8 cellular contexts compared by ENCODE assay signal in the genomic region with DNA sequence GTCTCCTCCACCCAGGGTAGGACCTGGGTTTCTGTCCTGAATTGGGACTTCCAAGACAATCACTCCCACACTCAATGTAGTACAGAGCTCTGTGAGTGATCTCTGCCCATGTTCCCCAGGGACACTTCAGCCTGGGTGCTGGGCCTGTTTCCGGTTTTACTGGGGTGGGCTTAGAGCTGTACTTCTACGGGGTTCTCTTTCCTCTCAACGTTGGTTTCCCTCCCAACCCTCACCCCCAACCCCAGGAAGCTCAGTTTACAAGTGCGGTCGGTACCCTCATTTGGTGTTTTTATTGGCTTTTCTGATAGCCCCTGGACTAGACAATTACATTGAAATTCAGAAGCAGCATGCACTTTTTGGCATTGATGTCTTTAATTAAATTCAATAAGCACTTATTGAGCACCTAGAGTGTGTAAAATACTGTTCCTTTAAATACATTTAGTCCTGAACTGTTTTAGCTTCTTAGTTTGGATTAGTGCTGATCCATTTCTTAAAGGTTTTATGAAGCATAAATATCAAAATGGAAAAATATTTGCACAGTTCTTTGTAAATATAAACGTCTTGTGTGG. TPM values are rescaled to one million over a fixed set of nuclear protein-coding genes. Genes with fewer than 3 reads are reported as not detected.
DNase-seq lines count a peak whose midpoint lies in the region; ATAC-seq and TF ChIP-seq lines count a peak whose summit lies in the region.

No MANE protein-coding gene starts in this region.

- CTCF ChIA-PET in CD8-positive, alpha-beta T cell (lab: Charles Lee): interaction anchor here (0.8 to 2.6 kb wide), 7 partner anchors 8 to 510 kb away, joined by 3 to 12 read pairs (median 3); no protein-coding TSS in a partner anchor

- intact Hi-C loops in CD8-positive, alpha-beta T cell (cut with DNase I, micrococcal nuclease): loop anchor here (1.0 to 10.0 kb wide), 18 partner anchors 114 to 1956 kb away; a partner anchor contains a TSS
- intact Hi-C loops in ascending aorta (cut with DNase I): loop anchor here (5.0 kb wide), 3 partner anchors 69 to 521 kb away; no protein-coding TSS in a partner anchor

- peaks cover 14% of the 10 kb centered on the region for H3K4me1 Mint-ChIP-seq in CD8-positive, alpha-beta T cell (ENCODE audit: low read depth)
- peaks cover 15% of the 10 kb centered on the region for H3K4me1 Mint-ChIP-seq in neural progenitor cell

- H3K27me3 Mint-ChIP-seq in CD8-positive, alpha-beta T cell (ENCODE audit: low read depth): peaks cover 3% of the 10 kb centered on the region
- peaks cover 5% of the 10 kb centered on the region for H3K27me3 Mint-ChIP-seq in neural progenitor cell (ENCODE audit: insufficient read depth, low read depth)

- H3K27me3 ChIP-seq in CD8-positive, alpha-beta T cell (ENCODE audit: insufficient read depth, low read length): no peaks in the 10 kb centered on the region
- no peaks in the 10 kb centered on the region for H3K27me3 ChIP-seq in HAP-1 (ENCODE audit: low read depth)
- no peaks in the 10 kb centered on the region for H3K27me3 ChIP-seq in ascending aorta
- H3K27me3 ChIP-seq in neural progenitor cell: no peaks in the 10 kb centered on the region

- no peak overlapping the region for H3K4me3 Mint-ChIP-seq in CD8-positive, alpha-beta T cell
- no peak overlapping the region for H3K4me3 Mint-ChIP-seq in neural progenitor cell

- H2AFZ ChIP-seq in neural progenitor cell (replicated peaks): peak overlapping the region; percentile 10

- peak overlapping the region; percentile 18 for H3K27ac ChIP-seq in CD8-positive, alpha-beta T cell (ENCODE audit: low read depth, low read length)
- peak overlapping the region; percentile 63 to 90 for H3K27ac ChIP-seq in ascending aorta
- H3K27ac ChIP-seq in neural progenitor cell: no peak overlapping the region

- H3K9me3 ChIP-seq in CD8-positive, alpha-beta T cell (ENCODE audit: low read length): no peaks in the 10 kb centered on the region
- H3K9me3 ChIP-seq in HAP-1: no peaks in the 10 kb centered on the region
- no peaks in the 10 kb centered on the region for H3K9me3 ChIP-seq in ascending aorta
- no peaks in the 10 kb centered on the region for H3K9me3 ChIP-seq in neural progenitor cell (ENCODE audit: low read depth)

- no peak for DNase-seq in CD8-positive, alpha-beta T cell
- DNase-seq in HAP-1 (ENCODE audit: low spot score in 2 of 2) (no peak), ascending aorta (ENCODE audit: low spot score in 2 of 2) (no peak), neural progenitor cell (ENCODE audit: low spot score) (no peak), COLO829 (ENCODE audit: low spot score) (no peak), NK-92 (lab: John Stamatoyannopoulos, UW; ENCODE audit: unreplicated experiment) (no peak), HCEC 1CT (no peak)

- no peak for ATAC-seq in CD8-positive, alpha-beta T cell
- no peak for ATAC-seq in HG03045 (IDR thresholded peaks at IDR 0.05; ENCODE audit: unreplicated experiment)

- peaks cover 12% of the 10 kb centered on the region for H3F3A ChIP-seq in neural progenitor cell (ENCODE audit: low read depth)

- H3K27ac Mint-ChIP-seq in CD8-positive, alpha-beta T cell: no peak overlapping the region
- H3K27ac Mint-ChIP-seq in neural progenitor cell: peak overlapping the region; percentile 78

- H4K20me1 ChIP-seq in neural progenitor cell (ENCODE audit: low read depth): peaks cover 31% of the 10 kb centered on the region

- no peaks in the 10 kb centered on the region for H3K36me3 ChIP-seq in CD8-positive, alpha-beta T cell (ENCODE audit: insufficient read depth, low read length)
- H3K36me3 ChIP-seq in HAP-1 (replicated peaks) (no peaks in the 10 kb centered on the region; the same call in 1 of the 2 replicates), ascending aorta (no peaks in the 10 kb centered on the region), neural progenitor cell (no peaks in the 10 kb centered on the region)

- peak overlapping the region; percentile 3 for H3K4me2 ChIP-seq in neural progenitor cell

- H3K9ac ChIP-seq in neural progenitor cell: no peak overlapping the region

- POLR2A ChIA-PET in CD8-positive, alpha-beta T cell (lab: Charles Lee): interaction anchor here (0.8 to 1.8 kb wide), 4 partner anchors 10 to 116 kb away, joined by 3 to 5 read pairs (median 4); no protein-coding TSS in a partner anchor

- in situ Hi-C loops in HAP-1 (cut with MboI; ENCODE audit: low sequenced_read_pairs): loop anchor here (25.0 kb wide), 1 partner anchor 231 kb away; no protein-coding TSS in a partner anchor

- H3K36me3 Mint-ChIP-seq in CD8-positive, alpha-beta T cell: peaks cover 4% of the 10 kb centered on the region
- H3K36me3 Mint-ChIP-seq in neural progenitor cell: peaks cover 3% of the 10 kb centered on the region

- H3K79me2 ChIP-seq in neural progenitor cell (ENCODE audit: low read depth): peaks cover 39% of the 10 kb centered on the region

- H3K9me3 Mint-ChIP-seq in CD8-positive, alpha-beta T cell: no peaks in the 10 kb centered on the region
- peaks cover under 1% of the 10 kb centered on the region for H3K9me3 Mint-ChIP-seq in neural progenitor cell

- peaks cover 23% of the 10 kb centered on the region for H3K4me1 ChIP-seq in CD8-positive, alpha-beta T cell (ENCODE audit: insufficient read depth, low read length)
- H3K4me1 ChIP-seq in HAP-1: peaks cover 27% of the 10 kb centered on the region
- H3K4me1 ChIP-seq in ascending aorta: peaks cover 0 to 5% of the 10 kb centered on the region in 2 donors
- H3K4me1 ChIP-seq in neural progenitor cell: peaks cover 32% of the 10 kb centered on the region

- TF ChIP-seq CTCF in CD8-positive, alpha-beta T cell (IDR thresholded peaks at IDR 0.05): peak; percentile 20
- no peak for TF ChIP-seq CTCF in ascending aorta (IDR thresholded peaks at IDR 0.05)
- no peak for TF ChIP-seq CTCF in neural progenitor cell (IDR thresholded peaks at IDR 0.05)

- H3K4me3 ChIP-seq in CD8-positive, alpha-beta T cell (ENCODE audit: low read depth, low read length): no peak overlapping the region
- H3K4me3 ChIP-seq in HAP-1 (peak overlapping the region; percentile 96), ascending aorta (peak overlapping the region; percentile 83 to 85), neural progenitor cell (no peak overlapping the region)

RNA-seq across cellular contexts. Expression of a gene that starts 0.5 kb away (rescaled TPM):
- total RNA-seq in CD8-positive, alpha-beta T cell: 10 to 100 TPM; 11.6 to 12.3 TPM
- total RNA-seq in ascending aorta: 41.6 TPM
- 54.8 and 75.0 TPM in 2 replicates for total RNA-seq in neural progenitor cell (ENCODE audit: low replicate concordance)

Comparison
In these comparisons a context has a peak if more than half of its experiments do, and no peak if none do; other contexts are left out.
1. H3K4me3 ChIP-seq: peak in HAP-1 (single experiment) and ascending aorta (2 of 2); none in CD8-positive, alpha-beta T cell (single experiment) and neural progenitor cell (single experiment).